Comparison of ENCODE assay signal across 16 cellular contexts in genomic region chr11:72951193-72951592, GRCh38.
DNase-seq lines count a peak whose midpoint lies in the region; ATAC-seq, FAIRE-seq and TF ChIP-seq lines count a peak whose summit lies in the region.
"Had no signal": no experiment of that assay in that cellular context is flagged by ENCODE, and none has a peak within 500 bp of the region (broad histone marks: within the 10 kb centered on the region; RNA-seq: fewer than 3 reads in every experiment).

No MANE protein-coding gene starts in this region.

- H2BK5ac ChIP-seq in mesendoderm (ENCODE audit: low read length) = peak overlapping the region; percentile 14

- no peak for TF ChIP-seq CTCF in LNCaP clone FGC (IDR thresholded peaks at IDR 0.05; ENCODE audit: control insufficient read depth, extremely low read depth, insufficient read depth)
- TF ChIP-seq CTCF in GM12878 (IDR thresholded peaks at IDR 0.05 in 2 of 3, conservative IDR thresholded peaks at IDR 0.05 in 1 of 3; ENCODE audit: control insufficient read depth in 2 of 3, extremely low read depth in 1 of 3, insufficient read depth in 1 of 3, low read depth in 3 of 3, low read length in 3 of 3) = no peak

- H3K36me3 ChIP-seq in GM12878 (ENCODE audit: control insufficient read depth in 2 of 2, insufficient read depth in 2 of 2, low read length in 1 of 2) (peaks cover 0 to 11% of the 10 kb centered on the region in 2 experiments; a peak in 2 of 4 replicates), mesendoderm (ENCODE audit: control insufficient read depth, insufficient read depth, low read length) (no peaks in the 10 kb centered on the region)
- H3K36me3 ChIP-seq: ascending aorta had no signal

- no peak overlapping the region for H3K4me2 ChIP-seq in GM12878 (ENCODE audit: control insufficient read depth, insufficient read depth)
- no peak overlapping the region for H3K4me2 ChIP-seq in mesendoderm (ENCODE audit: low read length)
- H3K4me2 ChIP-seq: hepatocyte had no signal

- TF ChIP-seq EP300 in GM12878 (IDR thresholded peaks at IDR 0.05; ENCODE audit: borderline replicate concordance in 1 of 2, control insufficient read depth in 1 of 2, low read depth in 2 of 2, low read length in 2 of 2) = no peak

- H3K27ac ChIP-seq in GM12878 (ENCODE audit: control insufficient read depth, insufficient read depth) (peak overlapping the region; percentile 48), mesendoderm (ENCODE audit: low read depth, low read length) (no peak overlapping the region)
- H3K27ac ChIP-seq: ascending aorta, hepatocyte had no signal

- no peak overlapping the region for H2BK15ac ChIP-seq in mesendoderm (replicated peaks; ENCODE audit: low read depth)

- no peak overlapping the region for H4K5ac ChIP-seq in mesendoderm (ENCODE audit: low read length)

- no peak overlapping the region for H4K8ac ChIP-seq in mesendoderm (ENCODE audit: low read depth, low read length)

- RAD21 ChIA-PET in GM12878 (lab: Charles Lee; ENCODE audit: unreplicated experiment) = interaction anchor here (1.1 to 2.2 kb wide), 2 partner anchors 190 to 195 kb away, joined by 3 to 8 read pairs; partner anchors contain the start of gene FCHSD2

- no peak overlapping the region for H3K23ac ChIP-seq in mesendoderm (ENCODE audit: low read length)

- no peak overlapping the region for H2AFZ ChIP-seq in GM12878 (ENCODE audit: control insufficient read depth, low read depth, low read length)
- H2AFZ ChIP-seq: hepatocyte had no signal

- no peak for TF ChIP-seq RAD21 in GM12878 (IDR thresholded peaks at IDR 0.05; ENCODE audit: insufficient read depth, low read depth, low read length)

- H3K4me1 ChIP-seq in GM12878 (ENCODE audit: control insufficient read depth, insufficient read depth, low read length) (peaks cover 26% of the 10 kb centered on the region), mesendoderm (ENCODE audit: control insufficient read depth, low read depth, low read length) (peaks cover 3% of the 10 kb centered on the region)
- H3K4me1 ChIP-seq: ascending aorta had no signal

- SMC1A ChIA-PET in GM12878 (lab: Charles Lee; ENCODE audit: uncharacterized antibody, unreplicated experiment) = interaction anchor here (0.6 to 3.6 kb wide), 10 partner anchors 11 to 187 kb away, joined by 3 to 11 read pairs (median 4); no protein-coding TSS in a partner anchor

- peaks cover 7% of the 10 kb centered on the region for H3K79me2 ChIP-seq in GM12878 (ENCODE audit: control insufficient read depth, insufficient read depth, low read length)
- H3K79me2 ChIP-seq in mesendoderm (ENCODE audit: control insufficient read depth, insufficient read depth, low read length) = no peaks in the 10 kb centered on the region
- H3K79me2 ChIP-seq: hepatocyte had no signal

- DNase-seq in CD1c-positive myeloid dendritic cell (ENCODE audit: extremely low spot score) (peak; percentile 29), LNCaP clone FGC (ENCODE audit: low read depth) (peak; percentile 18), GM12878 (ENCODE audit: low read depth, low spot score) (no peak), mesendoderm (no peak), NCI-H1417 treated with DMSO at 0.1 percent for 48 hours (lab: John Stamatoyannopoulos, UW) (no peak), HK-2 (ENCODE audit: unreplicated experiment) (no peak), LoVo (ENCODE audit: low spot score) (no peak), posterior vena cava (ENCODE audit: low spot score) (no peak)
- DNase-seq: activated T-cell treated with anti-CD3 and anti-CD28 coated beads, Interleukin-2, amount 50 U/mL, for 1 hour; CD4-positive, CD25-positive, alpha-beta regulatory T cell; effector memory CD8-positive, alpha-beta T cell; NCI-H526; stimulated activated CD4-positive, alpha-beta T cell treated with anti-CD3 and anti-CD28 coated beads, Interleukin-2, amount 100 ng/mL, for 48 hours; stimulated activated naive CD4-positive, alpha-beta T cell had no signal

- intact Hi-C loops in GM12878 (cut with micrococcal nuclease; ENCODE audit: unreplicated experiment) = no loop called here
- intact Hi-C loops in posterior vena cava (cut with DNase I) = no loop called here

- H3K4me3 ChIP-seq in LNCaP clone FGC (ENCODE audit: low read depth, low read length) (no peak overlapping the region), GM12878 (no peak overlapping the region), mesendoderm (ENCODE audit: low read length) (no peak overlapping the region)
- H3K4me3 ChIP-seq: ascending aorta, hepatocyte had no signal

- H3K9me3 ChIP-seq in GM12878 (replicated peaks; ENCODE audit: control insufficient read depth, insufficient read depth, low read length) = peaks cover 4% of the 10 kb centered on the region; the same call in 2 of the 3 replicates
- H3K9me3 ChIP-seq: ascending aorta had no signal

- H3K4ac ChIP-seq in mesendoderm (ENCODE audit: low read depth, low read length) = no peak overlapping the region

- no peak overlapping the region for H3K9ac ChIP-seq in GM12878 (ENCODE audit: control insufficient read depth, insufficient read depth, low read length)
- no peak overlapping the region for H3K9ac ChIP-seq in mesendoderm (ENCODE audit: low read length)

- H2BK120ac ChIP-seq in mesendoderm (ENCODE audit: low read depth, low read length) = no peak overlapping the region

- no peak for FAIRE-seq in GM12878 (lab: Jason Lieb, UNC)

- ATAC-seq in GM12878 = no peak
- ATAC-seq: effector memory CD8-positive, alpha-beta T cell had no signal

- H3K18ac ChIP-seq in mesendoderm (ENCODE audit: low read length) = no peak overlapping the region

- POLR2A ChIA-PET in GM12878 (lab: Charles Lee) = interaction anchor here (0.8 to 1.1 kb wide), 4 partner anchors 22 to 191 kb away, joined by 3 read pairs; partner anchors contain the start of gene FCHSD2

- CTCF ChIA-PET in GM12878 (lab: Yijun Ruan, JAX) = interaction anchor here (1.1 kb wide), 1 partner anchor 191 kb away, joined by 4 read pairs; the partner anchor contains the start of gene FCHSD2

- BruUV-seq in GM12878 (replicated peaks; lab: Mats Ljungman, UMichigan) = TSS peak; percentile 13

- H4K20me1 ChIP-seq in GM12878 (ENCODE audit: control insufficient read depth, insufficient read depth) = no peaks in the 10 kb centered on the region

- TF ChIP-seq POLR2A in GM12878 (IDR thresholded peaks at IDR 0.05; ENCODE audit: low read depth, low read length) = no peak

- H2AK5ac ChIP-seq in mesendoderm (ENCODE audit: low read length) = no peak overlapping the region

- in situ Hi-C loops in GM12878 (cut with MboI) = no loop called here

- H3K27me3 ChIP-seq in GM12878 (replicated peaks in 1 of 2; ENCODE audit: control insufficient read depth in 2 of 2, insufficient read depth in 2 of 2, low read length in 1 of 2) (no peaks in the 10 kb centered on the region), mesendoderm (ENCODE audit: insufficient read depth, low read length, poor library complexity) (no peaks in the 10 kb centered on the region)
- H3K27me3 ChIP-seq: ascending aorta, hepatocyte had no signal

- 99% methylated on average over 4 of the region's 4 CpGs for WGBS in GM12878 (ENCODE audit: insufficient coverage, insufficient replicate concordance, low lambda C conversion rate, missing lambda C conversion rate)
- WGBS in mesendoderm (ENCODE audit: extremely low coverage, insufficient coverage, low lambda C conversion rate) = no CpG with 5 or more reads among the region's 4 CpGs

- no peaks in the 10 kb centered on the region for H3K79me1 ChIP-seq in mesendoderm (ENCODE audit: low read length)

- H3K56ac ChIP-seq in mesendoderm (ENCODE audit: low read length) = peak overlapping the region; percentile 25

TF ChIP-seq in GM12878, 131 proteins besides CTCF, POLR2A, EP300 and RAD21 (continues in another document):
- TF ChIP-seq ZNF687 (IDR thresholded peaks at IDR 0.05) (no peak), PBX3 (IDR thresholded peaks at IDR 0.05; ENCODE audit: insufficient replicate concordance, low read depth, low read length) (no peak)

Comparison
In these comparisons a context has a peak if more than half of its experiments do, and no peak if none do; other contexts are left out.
1. DNase-seq: peak in CD1c-positive myeloid dendritic cell (single experiment) and LNCaP clone FGC (single experiment); none in GM12878 (single experiment), mesendoderm (single experiment), NCI-H1417 treated with DMSO at 0.1 percent for 48 hours (single experiment), HK-2 (single experiment), LoVo (single experiment) and posterior vena cava (single experiment).